Comparison of ENCODE assay signal across 9 cellular contexts in the genomic region with DNA sequence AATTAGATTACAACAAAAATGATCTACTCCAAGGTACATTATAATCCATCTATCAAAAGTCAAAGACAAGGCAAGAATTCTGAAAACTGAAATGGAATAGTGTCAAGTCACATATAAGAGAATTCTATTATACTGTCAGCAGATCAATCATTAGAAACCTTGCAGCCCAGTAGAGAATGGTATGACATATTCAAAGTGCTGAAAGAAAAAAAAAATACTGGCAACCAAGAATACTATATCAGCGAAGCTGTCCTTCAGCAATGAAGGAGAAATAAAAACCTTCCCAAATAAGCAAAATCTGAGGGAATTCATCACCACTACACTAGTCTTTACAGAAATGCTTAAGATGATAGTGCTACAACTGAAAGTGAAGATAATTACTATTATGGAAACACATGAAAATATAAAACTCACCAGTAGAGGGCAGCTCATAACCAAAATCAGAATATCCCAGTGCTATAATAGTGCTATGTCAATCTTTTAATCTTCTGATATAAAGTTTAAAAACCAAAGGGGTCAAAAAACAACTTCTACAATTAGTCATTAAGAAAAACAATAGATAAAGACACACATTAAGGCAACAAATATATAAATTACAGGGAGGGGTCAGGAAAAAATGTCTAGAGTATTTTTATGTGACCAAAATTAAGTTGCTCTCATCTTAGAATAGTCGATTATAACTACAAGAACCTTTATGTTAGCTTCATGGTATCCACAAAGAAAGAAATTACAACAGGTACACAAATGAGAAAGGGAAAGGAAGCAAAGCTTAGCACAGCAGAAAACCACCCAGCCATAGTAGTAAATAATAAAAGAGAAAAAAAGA.
DNase-seq lines count a peak whose midpoint lies in the region; ATAC-seq and TF ChIP-seq lines count a peak whose summit lies in the region.
"Had no signal": no experiment of that assay in that cellular context is flagged by ENCODE, and none has a peak within 500 bp of the region (broad histone marks: within the 10 kb centered on the region; RNA-seq: fewer than 3 reads in every experiment).

No MANE protein-coding gene starts in this region.

- H3K27me3 Mint-ChIP-seq in nephron (ENCODE audit: low read depth): no peaks in the 10 kb centered on the region
- H3K27me3 Mint-ChIP-seq in activated CD8-positive, alpha-beta memory T cell treated with anti-CD3 and anti-CD28 coated beads, Interleukin-2, amount 10 ng/mL, durations not matched to agents 7 days and 5 days: no peaks in the 10 kb centered on the region

- no peak overlapping the region for H3K27ac ChIP-seq in RWPE2 (ENCODE audit: poor library complexity, severe bottlenecking)
- H3K27ac ChIP-seq: skin epidermis had no signal

- no peaks in the 10 kb centered on the region for H3K36me3 ChIP-seq in RWPE2 (ENCODE audit: low read depth)

- ATAC-seq in HG02884 (IDR thresholded peaks at IDR 0.05; ENCODE audit: unreplicated experiment): peak; percentile 89
- ATAC-seq in RWPE2 (ENCODE audit: low read depth): 0 out of 3 replicates have a peak, but pooled peaks have one; percentile 38
- ATAC-seq in activated CD8-positive, alpha-beta memory T cell treated with anti-CD3 and anti-CD28 coated beads, Interleukin-2, amount 10 ng/mL, durations not matched to agents 7 days and 5 days: no peak
- ATAC-seq in GM19328 (IDR thresholded peaks at IDR 0.05; ENCODE audit: unreplicated experiment): no peak

- H3K27me3 ChIP-seq in RWPE2 (ENCODE audit: insufficient read depth, poor library complexity, severe bottlenecking): no peaks in the 10 kb centered on the region

- H3K36me3 Mint-ChIP-seq in nephron (ENCODE audit: low read depth): peaks cover 6% of the 10 kb centered on the region
- no peaks in the 10 kb centered on the region for H3K36me3 Mint-ChIP-seq in activated CD8-positive, alpha-beta memory T cell treated with anti-CD3 and anti-CD28 coated beads, Interleukin-2, amount 10 ng/mL, durations not matched to agents 7 days and 5 days

- CTCF ChIA-PET in activated CD8-positive, alpha-beta memory T cell treated with anti-CD3 and anti-CD28 coated beads, Interleukin-2, amount 10 ng/mL, durations not matched to agents 7 days and 5 days (lab: Charles Lee): no interaction called here

- DNase-seq in NCI-H2196 (lab: John Stamatoyannopoulos, UW; ENCODE audit: unreplicated experiment): peak; percentile 0
- no peak for DNase-seq in NCI-H2196 treated with DMSO at 0.1 percent for 48 hours (lab: John Stamatoyannopoulos, UW; ENCODE audit: unreplicated experiment)
- no peak for DNase-seq in RWPE2 (ENCODE audit: low spot score)
- DNase-seq in activated CD8-positive, alpha-beta memory T cell treated with anti-CD3 and anti-CD28 coated beads, Interleukin-2, amount 10 ng/mL, durations not matched to agents 7 days and 5 days: no peak
- no peak for DNase-seq in hypothalamus (lab: John Stamatoyannopoulos, UW)

- H3K27ac Mint-ChIP-seq in nephron: no peak overlapping the region
- no peak overlapping the region for H3K27ac Mint-ChIP-seq in activated CD8-positive, alpha-beta memory T cell treated with anti-CD3 and anti-CD28 coated beads, Interleukin-2, amount 10 ng/mL, durations not matched to agents 7 days and 5 days

- H3K4me1 ChIP-seq in RWPE2 (ENCODE audit: insufficient read depth, poor library complexity, severe bottlenecking): no peaks in the 10 kb centered on the region

- H3K9me3 Mint-ChIP-seq in nephron: peaks cover 32% of the 10 kb centered on the region
- no peaks in the 10 kb centered on the region for H3K9me3 Mint-ChIP-seq in activated CD8-positive, alpha-beta memory T cell treated with anti-CD3 and anti-CD28 coated beads, Interleukin-2, amount 10 ng/mL, durations not matched to agents 7 days and 5 days (ENCODE audit: low read depth)

- no peaks in the 10 kb centered on the region for H3K4me1 Mint-ChIP-seq in nephron
- H3K4me1 Mint-ChIP-seq in activated CD8-positive, alpha-beta memory T cell treated with anti-CD3 and anti-CD28 coated beads, Interleukin-2, amount 10 ng/mL, durations not matched to agents 7 days and 5 days: no peaks in the 10 kb centered on the region

- TF ChIP-seq CTCF in RWPE2 (IDR thresholded peaks at IDR 0.05; ENCODE audit: poor library complexity, severe bottlenecking): peak; percentile 84
- peak in 2 of 3 experiments; percentile 23 to 44 for TF ChIP-seq CTCF in nephron (IDR thresholded peaks at IDR 0.05; ENCODE audit: unreplicated experiment in 3 of 3)

- H3K4me3 Mint-ChIP-seq in nephron: no peak overlapping the region
- no peak overlapping the region for H3K4me3 Mint-ChIP-seq in activated CD8-positive, alpha-beta memory T cell treated with anti-CD3 and anti-CD28 coated beads, Interleukin-2, amount 10 ng/mL, durations not matched to agents 7 days and 5 days

- peaks cover 11% of the 10 kb centered on the region for H3K9me3 ChIP-seq in RWPE2 (ENCODE audit: severe bottlenecking)

- H3K4me3 ChIP-seq in RWPE2 (ENCODE audit: severe bottlenecking): no peak overlapping the region
- H3K4me3 ChIP-seq: skin epidermis had no signal

Comparison
In these comparisons a context has a peak if more than half of its experiments do, and no peak if none do; other contexts are left out.
1. ATAC-seq: peak in HG02884 (single experiment) and RWPE2 (single experiment); none in activated CD8-positive, alpha-beta memory T cell treated with anti-CD3 and anti-CD28 coated beads, Interleukin-2, amount 10 ng/mL, durations not matched to agents 7 days and 5 days (single experiment) and GM19328 (single experiment).